12 cellular contexts compared by ENCODE assay signal in the genomic region with DNA sequence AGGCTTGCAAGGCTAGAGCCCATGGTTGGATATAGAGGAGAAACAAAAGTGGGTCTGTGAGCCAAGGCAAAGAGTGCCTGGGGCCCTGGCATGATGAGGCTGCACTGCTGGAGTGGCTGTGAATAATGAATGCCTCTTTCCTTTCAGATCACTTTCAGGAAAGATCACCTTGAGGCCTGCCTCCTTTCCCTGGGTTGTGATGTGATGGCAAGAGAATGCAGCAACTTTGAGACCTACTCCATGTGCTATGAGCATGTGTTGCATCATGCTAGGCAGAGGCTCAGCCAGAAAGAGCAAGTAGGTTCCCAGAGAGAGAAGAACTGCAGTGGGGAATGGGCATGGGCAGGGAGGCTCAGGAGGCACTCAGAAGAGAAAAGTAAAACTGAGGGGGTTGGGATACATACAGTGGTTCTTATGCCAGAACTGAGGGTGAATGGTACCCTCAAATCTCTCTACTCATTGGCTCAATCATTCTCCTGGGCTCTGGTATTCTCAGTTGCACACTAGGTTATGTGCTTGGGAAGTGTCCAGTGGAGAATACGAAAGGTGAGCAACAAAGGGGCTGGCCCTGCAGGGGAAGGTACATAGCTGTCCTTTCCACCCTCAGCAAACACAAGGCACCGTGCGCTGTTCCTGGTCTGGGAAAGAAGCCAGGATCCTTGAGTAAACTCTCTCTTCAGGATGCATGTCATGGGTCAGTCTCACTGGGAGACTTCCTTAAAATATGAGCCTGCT. TPM values are rescaled to one million over a fixed set of nuclear protein-coding genes. Genes with fewer than 3 reads are reported as not detected.
DNase-seq lines count a peak whose midpoint lies in the region; ATAC-seq, FAIRE-seq and TF ChIP-seq lines count a peak whose summit lies in the region.
"Had no signal": no experiment of that assay in that cellular context is flagged by ENCODE, and none has a peak within 500 bp of the region (broad histone marks: within the 10 kb centered on the region; RNA-seq: fewer than 3 reads in every experiment).

No MANE protein-coding gene starts in this region.

- no peaks in the 10 kb centered on the region for H3K79me2 ChIP-seq in endothelial cell of umbilical vein (ENCODE audit: control insufficient read depth, insufficient read depth, low read length)

- no peak for TF ChIP-seq CTCF in endothelial cell of umbilical vein (IDR thresholded peaks at IDR 0.05; ENCODE audit: extremely low read depth in 1 of 2, insufficient read depth in 1 of 2, low read depth in 1 of 2, low read length in 2 of 2)
- TF ChIP-seq CTCF in CD4-positive, alpha-beta T cell (IDR thresholded peaks at IDR 0.05), result no peak

- H3K9ac ChIP-seq in endothelial cell of umbilical vein (replicated peaks; ENCODE audit: extremely low read depth, insufficient read depth, low read length), result no peak overlapping the region

- H3K27ac ChIP-seq in endothelial cell of umbilical vein (ENCODE audit: insufficient read depth, low read depth, low read length), result no peak overlapping the region
- no peak overlapping the region for H3K27ac ChIP-seq in CD4-positive, alpha-beta T cell (ENCODE audit: low read depth, low read length)

- H3K27me3 Mint-ChIP-seq in CD4-positive, alpha-beta T cell, result no peaks in the 10 kb centered on the region
- H3K27me3 Mint-ChIP-seq: activated naive CD4-positive, alpha-beta T cell treated with anti-CD3 and anti-CD28 coated beads, Interleukin-2, amount 50 U/mL, for 24 hours had no signal

- no peaks in the 10 kb centered on the region for H3K36me3 Mint-ChIP-seq in CD4-positive, alpha-beta T cell (ENCODE audit: low read depth)

- H3K4me3 ChIP-seq in endothelial cell of umbilical vein (replicated peaks in 1 of 3; ENCODE audit: insufficient read depth in 1 of 3, low read depth in 1 of 3, low read length in 3 of 3), result no peak overlapping the region

- no peaks in the 10 kb centered on the region for H3K4me1 ChIP-seq in endothelial cell of umbilical vein (ENCODE audit: control insufficient read depth, extremely low read depth, insufficient read depth, low read length)

- intact Hi-C loops in endothelial cell of umbilical vein (cut with micrococcal nuclease), result no loop called here
- intact Hi-C loops in CD4-positive, alpha-beta T cell (cut with DNase I, micrococcal nuclease), result no loop called here

- no peak for TF ChIP-seq POLR2A in endothelial cell of umbilical vein (IDR thresholded peaks at IDR 0.05; ENCODE audit: low read depth, low read length)

- H3K27me3 ChIP-seq in endothelial cell of umbilical vein (ENCODE audit: control insufficient read depth in 2 of 2, insufficient read depth in 2 of 2, low read length in 2 of 2), result no peaks in the 10 kb centered on the region
- no peaks in the 10 kb centered on the region for H3K27me3 ChIP-seq in CD4-positive, alpha-beta T cell (ENCODE audit: control insufficient read depth, insufficient read depth, low read length)

- CTCF ChIA-PET in endothelial cell of umbilical vein (lab: Charles Lee), result interaction anchor here (0.6 kb wide), 1 partner anchor 228 kb away, joined by 3 read pairs; no protein-coding TSS in a partner anchor
- CTCF ChIA-PET in CD4-positive, alpha-beta T cell (lab: Charles Lee), result no interaction called here

- ATAC-seq in GM18520 (IDR thresholded peaks at IDR 0.05; ENCODE audit: unreplicated experiment), result no peak
- no peak for ATAC-seq in CD4-positive, alpha-beta T cell (ENCODE audit: poor library complexity)
- ATAC-seq in GM19467 (IDR thresholded peaks at IDR 0.05; ENCODE audit: unreplicated experiment), result no peak
- ATAC-seq in HG02970 (IDR thresholded peaks at IDR 0.05; ENCODE audit: low FRiP score, unreplicated experiment), result no peak

- no peak for FAIRE-seq in endothelial cell of umbilical vein (lab: Jason Lieb, UNC)
- FAIRE-seq: HTR-8/SVneo had no signal

- no peaks in the 10 kb centered on the region for H3K9me3 ChIP-seq in endothelial cell of umbilical vein (replicated peaks; ENCODE audit: control insufficient read depth, insufficient read depth, low read length)
- no peaks in the 10 kb centered on the region for H3K9me3 ChIP-seq in CD4-positive, alpha-beta T cell (ENCODE audit: control insufficient read depth, low read length)

- no peaks in the 10 kb centered on the region for H3K4me1 Mint-ChIP-seq in CD4-positive, alpha-beta T cell (ENCODE audit: low read depth)
- H3K4me1 Mint-ChIP-seq: activated naive CD4-positive, alpha-beta T cell treated with anti-CD3 and anti-CD28 coated beads, Interleukin-2, amount 50 U/mL, for 24 hours had no signal

- BruUV-seq in endothelial cell of umbilical vein (replicated peaks; lab: Mats Ljungman, UMichigan), result no TSS peak

- no peaks in the 10 kb centered on the region for H3K9me3 Mint-ChIP-seq in CD4-positive, alpha-beta T cell
- H3K9me3 Mint-ChIP-seq: activated naive CD4-positive, alpha-beta T cell treated with anti-CD3 and anti-CD28 coated beads, Interleukin-2, amount 50 U/mL, for 24 hours had no signal

- H3K36me3 ChIP-seq in endothelial cell of umbilical vein (ENCODE audit: control insufficient read depth in 2 of 2, extremely low read depth in 1 of 2, insufficient read depth in 2 of 2, low read length in 2 of 2), result no peaks in the 10 kb centered on the region

- dilution Hi-C loops in endothelial cell of umbilical vein (cut with MboI; ENCODE audit: extremely low pct_ligation_motif_present, low sequenced_read_pairs), result no loop called here

- H3K27ac Mint-ChIP-seq in CD4-positive, alpha-beta T cell, result no peak overlapping the region
- H3K27ac Mint-ChIP-seq: activated naive CD4-positive, alpha-beta T cell treated with anti-CD3 and anti-CD28 coated beads, Interleukin-2, amount 50 U/mL, for 24 hours had no signal

- DNase-seq in EH (ENCODE audit: low read depth) (peak; percentile 31), NCI-H2196 treated with DMSO at 0.1 percent for 48 hours (lab: John Stamatoyannopoulos, UW; ENCODE audit: unreplicated experiment) (peak; percentile 73), endothelial cell of umbilical vein (ENCODE audit: low read depth, low spot score) (peak; percentile 18), mucosa of gallbladder (ENCODE audit: low spot score) (peak; percentile 80)
- no peak for DNase-seq in CD4-positive, alpha-beta T cell
- DNase-seq: GDM1; NK-92 treated with Interleukin-12 subunit alpha and Interleukin-12 subunit beta, amount 100 ng/mL, for 24 hours had no signal

- H2AFZ ChIP-seq in endothelial cell of umbilical vein (ENCODE audit: low read depth, low read length), result no peak overlapping the region

- POLR2A ChIA-PET in endothelial cell of umbilical vein (lab: Charles Lee), result interaction anchor here (0.6 kb wide), 1 partner anchor 800 kb away, joined by 5 read pairs; no protein-coding TSS in a partner anchor
- POLR2A ChIA-PET in CD4-positive, alpha-beta T cell (lab: Charles Lee), result no interaction called here

- H4K20me1 ChIP-seq in endothelial cell of umbilical vein (replicated peaks; ENCODE audit: control insufficient read depth, extremely low read depth, insufficient read depth, low read length), result no peaks in the 10 kb centered on the region

- H3K9me1 ChIP-seq in endothelial cell of umbilical vein (replicated peaks; ENCODE audit: control insufficient read depth, extremely low read depth, insufficient read depth, low read length), result no peaks in the 10 kb centered on the region

- H3K4me2 ChIP-seq in endothelial cell of umbilical vein (ENCODE audit: insufficient read depth, low read length), result no peak overlapping the region

- H3K4me3 Mint-ChIP-seq in CD4-positive, alpha-beta T cell, result no peak overlapping the region
- H3K4me3 Mint-ChIP-seq: activated naive CD4-positive, alpha-beta T cell treated with anti-CD3 and anti-CD28 coated beads, Interleukin-2, amount 50 U/mL, for 24 hours had no signal

TF ChIP-seq in endothelial cell of umbilical vein, 7 proteins besides CTCF, POLR2A, EP300 and RAD21:
- no peak for TF ChIP-seq EZH2 (IDR thresholded peaks at IDR 0.05; ENCODE audit: borderline replicate concordance, low read depth, low read length, severe bottlenecking)
- no peak for TF ChIP-seq POLR2AphosphoS5 (IDR thresholded peaks at IDR 0.05; ENCODE audit: insufficient read depth, low read depth, low read length)
- TF ChIP-seq, protein P1, sequence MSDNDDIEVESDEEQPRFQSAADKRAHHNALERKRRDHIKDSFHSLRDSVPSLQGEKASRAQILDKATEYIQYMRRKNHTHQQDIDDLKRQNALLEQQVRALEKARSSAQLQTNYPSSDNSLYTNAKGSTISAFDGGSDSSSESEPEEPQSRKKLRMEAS (IDR thresholded peaks at IDR 0.05; ENCODE audit: insufficient read depth, insufficient read length), result no peak
- no peak for TF ChIP-seq FOS (IDR thresholded peaks at IDR 0.05; ENCODE audit: borderline replicate concordance, insufficient read depth, low read length)
- no peak for TF ChIP-seq JUN (IDR thresholded peaks at IDR 0.05; ENCODE audit: borderline replicate concordance, insufficient read depth, insufficient read length, low read depth)
- no peak for TF ChIP-seq GATA2 (IDR thresholded peaks at IDR 0.05; ENCODE audit: insufficient read depth, insufficient read length, low read depth, low read length)
- no peak for TF ChIP-seq MYC (IDR thresholded peaks at IDR 0.05; ENCODE audit: low read depth, low read length)

RNA-seq across cellular contexts. Expression of gene CD164, which starts 45.9 kb away (rescaled TPM):
- total RNA-seq in endothelial cell of umbilical vein (162 and 172 TPM in 2 replicates), mucosa of gallbladder (606 TPM)
- 116 and 129 TPM in 2 replicates for polyA plus RNA-seq in endothelial cell of umbilical vein
- polyA plus RNA-seq in endothelial cell of umbilical vein (2011; cell fraction: cytosol; rRNA removed), result 90.8 and 92.7 TPM in 2 replicates
- 57.4 and 85.7 TPM in 2 replicates for polyA plus RNA-seq in endothelial cell of umbilical vein (2011; cell fraction: nucleus; rRNA removed)
- 113 and 151 TPM in 2 replicates for polyA plus RNA-seq in endothelial cell of umbilical vein (2012)
- 258 and 280 TPM in 2 replicates for polyA minus RNA-seq in endothelial cell of umbilical vein
- 167 TPM for polyA minus RNA-seq in endothelial cell of umbilical vein (2011; cell fraction: cytosol; rRNA and poly(A)+ RNA removed)
- 105 and 111 TPM in 2 replicates for polyA minus RNA-seq in endothelial cell of umbilical vein (2011; cell fraction: nucleus; rRNA and poly(A)+ RNA removed)
- 100 to 1,000 TPM; 179 to 183 TPM for total RNA-seq in CD4-positive, alpha-beta T cell

Comparison
In these comparisons a context has a peak if more than half of its experiments do, and no peak if none do; other contexts are left out.
1. DNase-seq: peak in EH (single experiment), NCI-H2196 treated with DMSO at 0.1 percent for 48 hours (single experiment), endothelial cell of umbilical vein (single experiment) and mucosa of gallbladder (single experiment); none in CD4-positive, alpha-beta T cell (0 of 10).